1 cellular context compared by ENCODE assay signal in the genomic region with DNA sequence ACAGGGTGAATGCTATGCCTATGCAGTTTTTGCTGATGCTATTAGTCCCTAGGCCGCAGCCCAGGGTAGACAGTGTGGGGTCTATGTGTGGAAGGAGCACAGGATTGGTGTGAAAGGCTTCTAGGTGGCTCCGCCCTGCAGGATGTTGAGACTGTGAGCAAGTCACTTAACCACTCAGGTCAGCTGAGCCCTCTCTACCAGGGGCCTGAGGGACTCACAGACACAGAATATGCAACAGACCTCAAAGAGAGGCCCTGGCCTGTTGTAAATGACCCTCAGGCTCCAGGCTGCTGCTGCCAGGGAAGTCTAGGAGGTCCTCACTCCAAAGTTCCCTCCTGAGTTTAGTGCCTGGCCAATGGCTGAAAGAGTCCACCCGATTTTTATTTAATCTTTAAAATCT.
TF ChIP-seq lines count a peak whose summit lies in the region.

No MANE protein-coding gene starts in this region.

TF ChIP-seq in HCT116, 20 proteins besides CTCF, POLR2A, EP300 and RAD21:
- no peak for TF ChIP-seq YY1 (IDR thresholded peaks at IDR 0.05; ENCODE audit: extremely low read depth, insufficient replicate concordance, low read depth, low read length)
- TF ChIP-seq SIN3A (IDR thresholded peaks at IDR 0.05; ENCODE audit: low read depth): no peak
- TF ChIP-seq, protein P1, sequence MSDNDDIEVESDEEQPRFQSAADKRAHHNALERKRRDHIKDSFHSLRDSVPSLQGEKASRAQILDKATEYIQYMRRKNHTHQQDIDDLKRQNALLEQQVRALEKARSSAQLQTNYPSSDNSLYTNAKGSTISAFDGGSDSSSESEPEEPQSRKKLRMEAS (IDR thresholded peaks at IDR 0.05): no peak
